12 cellular contexts compared by ENCODE assay signal in the genomic region with DNA sequence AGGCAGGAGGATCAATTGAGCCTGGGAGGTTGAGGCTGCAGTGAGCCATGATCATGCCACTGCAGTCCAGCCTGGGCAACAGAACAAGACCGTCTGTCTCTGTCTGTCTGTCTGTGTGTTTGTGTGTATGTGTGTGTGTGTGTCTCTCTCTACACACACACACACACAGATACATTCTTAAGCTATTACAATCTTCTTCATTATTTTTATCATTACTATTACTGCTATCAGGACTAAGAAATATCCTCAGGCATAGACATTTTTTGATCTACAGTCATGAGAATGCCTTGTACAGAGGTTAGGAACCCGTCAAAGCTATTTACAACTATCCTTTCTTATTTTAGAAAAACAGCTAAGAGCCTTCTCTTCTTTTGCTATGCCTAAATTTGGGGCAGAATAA.
"Had no signal": no experiment of that assay in that cellular context is flagged by ENCODE, and none has a peak within 500 bp of the region (broad histone marks: within the 10 kb centered on the region; RNA-seq: fewer than 3 reads in every experiment).

No MANE protein-coding gene starts in this region.

- H3K27me3 ChIP-seq: esophagus squamous epithelium, right atrium auricular region, tibial artery, upper lobe of right lung, vagina had no signal

- DNase-seq: esophagus squamous epithelium; hippocampal formation; mammary epithelial cell; naive thymus-derived CD8-positive, alpha-beta T cell; posterior cingulate gyrus; stimulated activated CD4-positive, alpha-beta T cell treated with anti-CD3 and anti-CD28 coated beads, Interleukin-4, amount 100 ng/mL, for 1 hour; tibial artery; upper lobe of right lung had no signal

- H3K36me3 ChIP-seq: right atrium auricular region, vagina had no signal

- H3K4me3 ChIP-seq: esophagus squamous epithelium, right atrium auricular region, tibial artery, upper lobe of right lung, vagina had no signal

- H3K4me1 ChIP-seq: tibial artery, upper lobe of right lung had no signal

- H3K27ac ChIP-seq: esophagus squamous epithelium, right atrium auricular region, tibial artery, upper lobe of right lung, vagina had no signal

- ATAC-seq: left lobe of liver; naive thymus-derived CD8-positive, alpha-beta T cell; stimulated activated memory B cell treated with anti-CD40 and anti-IgM and Interleukin-4, amounts not matched to agents 10 μg/mL and 1 μg/mL and 100 μg/mL, for 72 hours; upper lobe of right lung had no signal
